Comparison of ENCODE assay signal across 1 cellular context in the genomic region with DNA sequence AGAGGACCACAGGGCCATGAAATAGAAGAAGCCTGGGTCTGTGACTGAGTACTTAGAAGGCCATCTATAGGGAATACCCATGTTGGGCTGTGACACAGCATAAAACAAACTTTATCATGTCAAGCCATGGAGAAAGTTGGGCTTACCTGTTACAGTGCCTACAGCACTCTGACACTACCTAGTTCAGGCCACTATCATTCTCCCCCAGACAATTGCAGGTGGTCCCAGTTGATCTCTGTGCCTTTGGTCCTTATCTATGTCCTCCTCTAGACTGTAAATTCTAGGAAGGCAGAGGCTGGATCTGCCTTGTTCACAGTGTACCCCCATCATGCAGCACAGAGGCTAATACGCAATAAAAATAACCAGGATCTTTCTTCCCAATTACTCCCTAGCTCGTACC.
TF ChIP-seq lines count a peak whose summit lies in the region.

No MANE protein-coding gene starts in this region.

TF ChIP-seq in K562, 482 proteins besides CTCF, POLR2A, EP300 and RAD21 (continued from another document):
- TF ChIP-seq, protein P1, sequence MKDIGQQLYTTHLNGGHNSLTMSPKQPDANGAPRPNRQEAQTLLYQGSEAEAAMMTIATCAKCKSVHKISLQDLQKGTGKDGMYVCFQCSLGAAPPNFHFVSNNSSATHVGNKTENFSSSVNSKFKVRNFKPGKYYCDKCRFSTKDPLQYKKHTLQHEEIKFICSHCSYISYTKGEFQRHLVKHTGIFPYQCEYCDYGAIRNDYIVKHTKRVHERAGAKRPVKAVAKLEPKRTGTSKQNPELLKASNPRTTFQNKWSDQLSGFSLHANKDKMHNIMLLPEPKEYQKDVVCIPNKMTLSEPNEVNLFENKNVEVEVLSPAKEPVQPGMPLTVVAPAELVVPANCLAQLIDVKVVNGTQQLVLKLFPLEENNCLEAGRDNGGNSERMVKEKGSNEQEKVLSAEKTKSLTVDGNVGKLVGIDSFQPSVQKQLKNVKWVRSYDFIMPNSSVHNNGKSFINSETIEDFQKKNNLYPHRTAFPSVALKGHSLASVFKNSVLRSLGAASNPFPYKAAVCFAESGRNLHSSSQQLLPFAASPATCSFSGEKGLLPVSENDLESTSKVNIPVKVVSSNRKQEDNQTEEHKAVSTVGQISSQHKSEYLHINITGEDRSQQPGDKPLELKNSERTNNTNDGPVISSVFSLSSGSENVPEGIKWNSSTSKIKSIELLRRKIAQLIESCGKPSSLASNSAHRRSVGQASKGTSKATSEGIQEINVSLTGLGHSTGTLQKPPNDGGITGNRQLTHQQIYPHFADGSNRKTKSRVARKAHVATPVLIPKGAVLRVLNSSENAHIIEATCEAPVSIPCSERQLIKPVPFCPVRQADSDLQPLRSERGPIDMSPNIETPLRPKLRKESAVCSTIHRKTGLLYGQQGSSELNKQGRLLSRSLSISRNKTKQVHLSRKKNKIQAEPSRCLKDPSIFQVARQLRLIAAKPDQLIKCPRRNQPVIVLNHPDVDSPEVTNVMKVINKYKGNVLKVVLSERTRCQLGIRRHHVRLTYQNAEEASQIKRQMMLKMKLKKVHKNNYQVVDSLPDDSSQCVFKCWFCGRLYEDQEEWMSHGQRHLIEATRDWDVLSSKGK (CRISPR knock-in tag; IDR thresholded peaks at IDR 0.05), result no peak
- TF ChIP-seq, protein P2, sequence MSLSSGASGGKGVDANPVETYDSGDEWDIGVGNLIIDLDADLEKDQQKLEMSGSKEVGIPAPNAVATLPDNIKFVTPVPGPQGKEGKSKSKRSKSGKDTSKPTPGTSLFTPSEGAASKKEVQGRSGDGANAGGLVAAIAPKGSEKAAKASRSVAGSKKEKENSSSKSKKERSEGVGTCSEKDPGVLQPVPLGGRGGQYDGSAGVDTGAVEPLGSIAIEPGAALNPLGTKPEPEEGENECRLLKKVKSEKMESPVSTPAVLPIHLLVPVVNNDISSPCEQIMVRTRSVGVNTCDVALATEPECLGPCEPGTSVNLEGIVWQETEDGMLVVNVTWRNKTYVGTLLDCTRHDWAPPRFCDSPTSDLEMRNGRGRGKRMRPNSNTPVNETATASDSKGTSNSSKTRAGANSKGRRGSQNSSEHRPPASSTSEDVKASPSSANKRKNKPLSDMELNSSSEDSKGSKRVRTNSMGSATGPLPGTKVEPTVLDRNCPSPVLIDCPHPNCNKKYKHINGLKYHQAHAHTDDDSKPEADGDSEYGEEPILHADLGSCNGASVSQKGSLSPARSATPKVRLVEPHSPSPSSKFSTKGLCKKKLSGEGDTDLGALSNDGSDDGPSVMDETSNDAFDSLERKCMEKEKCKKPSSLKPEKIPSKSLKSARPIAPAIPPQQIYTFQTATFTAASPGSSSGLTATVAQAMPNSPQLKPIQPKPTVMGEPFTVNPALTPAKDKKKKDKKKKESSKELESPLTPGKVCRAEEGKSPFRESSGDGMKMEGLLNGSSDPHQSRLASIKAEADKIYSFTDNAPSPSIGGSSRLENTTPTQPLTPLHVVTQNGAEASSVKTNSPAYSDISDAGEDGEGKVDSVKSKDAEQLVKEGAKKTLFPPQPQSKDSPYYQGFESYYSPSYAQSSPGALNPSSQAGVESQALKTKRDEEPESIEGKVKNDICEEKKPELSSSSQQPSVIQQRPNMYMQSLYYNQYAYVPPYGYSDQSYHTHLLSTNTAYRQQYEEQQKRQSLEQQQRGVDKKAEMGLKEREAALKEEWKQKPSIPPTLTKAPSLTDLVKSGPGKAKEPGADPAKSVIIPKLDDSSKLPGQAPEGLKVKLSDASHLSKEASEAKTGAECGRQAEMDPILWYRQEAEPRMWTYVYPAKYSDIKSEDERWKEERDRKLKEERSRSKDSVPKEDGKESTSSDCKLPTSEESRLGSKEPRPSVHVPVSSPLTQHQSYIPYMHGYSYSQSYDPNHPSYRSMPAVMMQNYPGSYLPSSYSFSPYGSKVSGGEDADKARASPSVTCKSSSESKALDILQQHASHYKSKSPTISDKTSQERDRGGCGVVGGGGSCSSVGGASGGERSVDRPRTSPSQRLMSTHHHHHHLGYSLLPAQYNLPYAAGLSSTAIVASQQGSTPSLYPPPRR (CRISPR knock-in tag; IDR thresholded peaks at IDR 0.05; ENCODE audit: borderline replicate concordance), result no peak
- TF ChIP-seq, protein P3, sequence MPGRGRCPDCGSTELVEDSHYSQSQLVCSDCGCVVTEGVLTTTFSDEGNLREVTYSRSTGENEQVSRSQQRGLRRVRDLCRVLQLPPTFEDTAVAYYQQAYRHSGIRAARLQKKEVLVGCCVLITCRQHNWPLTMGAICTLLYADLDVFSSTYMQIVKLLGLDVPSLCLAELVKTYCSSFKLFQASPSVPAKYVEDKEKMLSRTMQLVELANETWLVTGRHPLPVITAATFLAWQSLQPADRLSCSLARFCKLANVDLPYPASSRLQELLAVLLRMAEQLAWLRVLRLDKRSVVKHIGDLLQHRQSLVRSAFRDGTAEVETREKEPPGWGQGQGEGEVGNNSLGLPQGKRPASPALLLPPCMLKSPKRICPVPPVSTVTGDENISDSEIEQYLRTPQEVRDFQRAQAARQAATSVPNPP (IDR thresholded peaks at IDR 0.05; ENCODE audit: borderline replicate concordance, insufficient read depth, insufficient read length), result no peak
- TF ChIP-seq, protein P4, sequence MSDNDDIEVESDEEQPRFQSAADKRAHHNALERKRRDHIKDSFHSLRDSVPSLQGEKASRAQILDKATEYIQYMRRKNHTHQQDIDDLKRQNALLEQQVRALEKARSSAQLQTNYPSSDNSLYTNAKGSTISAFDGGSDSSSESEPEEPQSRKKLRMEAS (CRISPR knock-in tag; IDR thresholded peaks at IDR 0.05), result no peak
- TF ChIP-seq HNRNPL (IDR thresholded peaks at IDR 0.05; ENCODE audit: low read depth, low read length), result no peak
- no peak for TF ChIP-seq DDX20 (tag; IDR thresholded peaks at IDR 0.05; ENCODE audit: low read depth)
- TF ChIP-seq, protein P5, sequence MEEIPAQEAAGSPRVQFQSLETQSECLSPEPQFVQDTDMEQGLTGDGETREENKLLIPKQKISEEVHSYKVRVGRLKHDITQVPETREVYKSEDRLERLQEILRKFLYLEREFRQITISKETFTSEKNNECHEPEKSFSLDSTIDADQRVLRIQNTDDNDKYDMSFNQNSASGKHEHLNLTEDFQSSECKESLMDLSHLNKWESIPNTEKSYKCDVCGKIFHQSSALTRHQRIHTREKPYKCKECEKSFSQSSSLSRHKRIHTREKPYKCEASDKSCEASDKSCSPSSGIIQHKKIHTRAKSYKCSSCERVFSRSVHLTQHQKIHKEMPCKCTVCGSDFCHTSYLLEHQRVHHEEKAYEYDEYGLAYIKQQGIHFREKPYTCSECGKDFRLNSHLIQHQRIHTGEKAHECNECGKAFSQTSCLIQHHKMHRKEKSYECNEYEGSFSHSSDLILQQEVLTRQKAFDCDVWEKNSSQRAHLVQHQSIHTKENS (CRISPR knock-in tag; IDR thresholded peaks at IDR 0.05), result no peak
- TF ChIP-seq MAFF (IDR thresholded peaks at IDR 0.05; ENCODE audit: low read length), result no peak
- TF ChIP-seq, protein P6, sequence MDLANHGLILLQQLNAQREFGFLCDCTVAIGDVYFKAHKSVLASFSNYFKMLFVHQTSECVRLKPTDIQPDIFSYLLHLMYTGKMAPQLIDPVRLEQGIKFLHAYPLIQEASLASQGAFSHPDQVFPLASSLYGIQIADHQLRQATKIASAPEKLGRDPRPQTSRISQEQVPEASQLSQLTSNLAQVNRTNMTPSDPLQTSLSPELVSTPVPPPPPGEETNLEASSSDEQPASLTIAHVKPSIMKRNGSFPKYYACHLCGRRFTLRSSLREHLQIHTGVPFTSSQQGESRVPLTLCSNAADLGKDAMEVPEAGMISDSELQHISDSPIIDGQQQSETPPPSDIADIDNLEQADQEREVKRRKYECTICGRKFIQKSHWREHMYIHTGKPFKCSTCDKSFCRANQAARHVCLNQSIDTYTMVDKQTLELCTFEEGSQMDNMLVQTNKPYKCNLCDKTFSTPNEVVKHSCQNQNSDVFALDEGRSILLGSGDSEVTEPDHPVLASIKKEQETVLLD (IDR thresholded peaks at IDR 0.05), result no peak
- no peak for TF ChIP-seq EP400 (IDR thresholded peaks at IDR 0.05)
- TF ChIP-seq ARID1B (IDR thresholded peaks at IDR 0.05), result peak; percentile 39; the same call in 1 of the 2 replicates
- no peak for TF ChIP-seq STAT5B (CRISPR knock-in tag; IDR thresholded peaks at IDR 0.05)
- no peak for TF ChIP-seq PURB (CRISPR knock-in tag; IDR thresholded peaks at IDR 0.05; ENCODE audit: low read depth)
- TF ChIP-seq TAL1 (IDR thresholded peaks at IDR 0.05), result peak; percentile 56; the same call in 1 of the 2 replicates
- no peak for TF ChIP-seq PHF20 (IDR thresholded peaks at IDR 0.05; ENCODE audit: partially characterized antibody)
- TF ChIP-seq RB1 (IDR thresholded peaks at IDR 0.05; ENCODE audit: low read depth), result no peak
- TF ChIP-seq, protein P7, sequence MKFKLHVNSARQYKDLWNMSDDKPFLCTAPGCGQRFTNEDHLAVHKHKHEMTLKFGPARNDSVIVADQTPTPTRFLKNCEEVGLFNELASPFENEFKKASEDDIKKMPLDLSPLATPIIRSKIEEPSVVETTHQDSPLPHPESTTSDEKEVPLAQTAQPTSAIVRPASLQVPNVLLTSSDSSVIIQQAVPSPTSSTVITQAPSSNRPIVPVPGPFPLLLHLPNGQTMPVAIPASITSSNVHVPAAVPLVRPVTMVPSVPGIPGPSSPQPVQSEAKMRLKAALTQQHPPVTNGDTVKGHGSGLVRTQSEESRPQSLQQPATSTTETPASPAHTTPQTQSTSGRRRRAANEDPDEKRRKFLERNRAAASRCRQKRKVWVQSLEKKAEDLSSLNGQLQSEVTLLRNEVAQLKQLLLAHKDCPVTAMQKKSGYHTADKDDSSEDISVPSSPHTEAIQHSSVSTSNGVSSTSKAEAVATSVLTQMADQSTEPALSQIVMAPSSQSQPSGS (CRISPR knock-in tag; IDR thresholded peaks at IDR 0.05), result no peak
- no peak for TF ChIP-seq RBBP5 (IDR thresholded peaks at IDR 0.05; ENCODE audit: borderline replicate concordance, insufficient read depth, low read length, poor library complexity, severe bottlenecking)
- no peak for TF ChIP-seq ELF1 (tag; IDR thresholded peaks at IDR 0.05)
- peak; percentile 24; the same call in 1 of the 2 replicates for TF ChIP-seq TEAD4 (IDR thresholded peaks at IDR 0.05; ENCODE audit: low read length)
- no peak for TF ChIP-seq TEAD4 (CRISPR knock-in tag; IDR thresholded peaks at IDR 0.05; ENCODE audit: borderline replicate concordance)
- TF ChIP-seq, protein P8, sequence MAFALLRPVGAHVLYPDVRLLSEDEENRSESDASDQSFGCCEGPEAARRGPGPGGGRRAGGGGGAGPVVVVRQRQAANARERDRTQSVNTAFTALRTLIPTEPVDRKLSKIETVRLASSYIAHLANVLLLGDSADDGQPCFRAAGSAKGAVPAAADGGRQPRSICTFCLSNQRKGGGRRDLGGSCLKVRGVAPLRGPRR (CRISPR knock-in tag; IDR thresholded peaks at IDR 0.05), result no peak
TF ChIP-seq in K562: peak in this region for 7.
